Comparison of ENCODE assay signal across 8 cellular contexts in genomic region chr16:67349172-67349571, GRCh38.
DNase-seq lines count a peak whose midpoint lies in the region; ATAC-seq and TF ChIP-seq lines count a peak whose summit lies in the region.

No MANE protein-coding gene starts in this region.

- H3K9me3 ChIP-seq in RWPE2 (ENCODE audit: severe bottlenecking), result no peaks in the 10 kb centered on the region

- H3K36me3 ChIP-seq in RWPE2 (ENCODE audit: low read depth), result no peaks in the 10 kb centered on the region

- H3K4me3 ChIP-seq in AG09309 (ENCODE audit: control insufficient read depth, low read depth, low read length) (no peak overlapping the region), RWPE2 (ENCODE audit: severe bottlenecking) (no peak overlapping the region)

- H3K27me3 ChIP-seq in RWPE2 (ENCODE audit: insufficient read depth, poor library complexity, severe bottlenecking), result no peaks in the 10 kb centered on the region

- DNase-seq in AG09309 (ENCODE audit: low read depth) (no peak), HCEC 1CT (peak; percentile 37), RWPE2 (ENCODE audit: low spot score) (no peak), glomerular visceral epithelial cell (ENCODE audit: extremely low spot score) (peak; percentile 15), dedifferentiated amniotic fluid mesenchymal stem cell (ENCODE audit: extremely low spot score) (no peak)
- no peak for DNase-seq in stimulated activated CD4-positive, alpha-beta T cell treated with anti-CD3 and anti-CD28 coated beads, Interleukin-4, amount 100 ng/mL, for 24 hours

- no peak overlapping the region for H3K27ac ChIP-seq in RWPE2 (ENCODE audit: poor library complexity, severe bottlenecking)

- peaks cover 6% of the 10 kb centered on the region for H3K4me1 ChIP-seq in RWPE2 (ENCODE audit: insufficient read depth, poor library complexity, severe bottlenecking)

- TF ChIP-seq CTCF in AG09309 (IDR thresholded peaks at IDR 0.05; ENCODE audit: control insufficient read depth, insufficient read depth, low read depth, low read length, missing control alignments) (peak; percentile 40), RWPE2 (IDR thresholded peaks at IDR 0.05; ENCODE audit: poor library complexity, severe bottlenecking) (peak; percentile 66)

- ATAC-seq in RWPE2 (ENCODE audit: low read depth) (peak; percentile 62; the same call in 1 of the 3 replicates), HG03175 (IDR thresholded peaks at IDR 0.05; ENCODE audit: unreplicated experiment) (no peak), HG03039 (IDR thresholded peaks at IDR 0.05; ENCODE audit: unreplicated experiment) (no peak)

Comparison
In these comparisons a context has a peak if more than half of its experiments do, and no peak if none do; other contexts are left out.
1. DNase-seq: peak in HCEC 1CT (single experiment) and glomerular visceral epithelial cell (single experiment); none in AG09309 (single experiment), RWPE2 (single experiment), dedifferentiated amniotic fluid mesenchymal stem cell (single experiment) and stimulated activated CD4-positive, alpha-beta T cell treated with anti-CD3 and anti-CD28 coated beads, Interleukin-4, amount 100 ng/mL, for 24 hours (single experiment).